Comparison of ENCODE assay signal across 2 cellular contexts in genomic region chr2:237487496-237487895, GRCh38.
TF ChIP-seq lines count a peak whose summit lies in the region.

No MANE protein-coding gene starts in this region.

TF ChIP-seq in liver, 16 proteins besides CTCF, POLR2A, EP300 and RAD21 (continued from another document):
- TF ChIP-seq, protein P1, sequence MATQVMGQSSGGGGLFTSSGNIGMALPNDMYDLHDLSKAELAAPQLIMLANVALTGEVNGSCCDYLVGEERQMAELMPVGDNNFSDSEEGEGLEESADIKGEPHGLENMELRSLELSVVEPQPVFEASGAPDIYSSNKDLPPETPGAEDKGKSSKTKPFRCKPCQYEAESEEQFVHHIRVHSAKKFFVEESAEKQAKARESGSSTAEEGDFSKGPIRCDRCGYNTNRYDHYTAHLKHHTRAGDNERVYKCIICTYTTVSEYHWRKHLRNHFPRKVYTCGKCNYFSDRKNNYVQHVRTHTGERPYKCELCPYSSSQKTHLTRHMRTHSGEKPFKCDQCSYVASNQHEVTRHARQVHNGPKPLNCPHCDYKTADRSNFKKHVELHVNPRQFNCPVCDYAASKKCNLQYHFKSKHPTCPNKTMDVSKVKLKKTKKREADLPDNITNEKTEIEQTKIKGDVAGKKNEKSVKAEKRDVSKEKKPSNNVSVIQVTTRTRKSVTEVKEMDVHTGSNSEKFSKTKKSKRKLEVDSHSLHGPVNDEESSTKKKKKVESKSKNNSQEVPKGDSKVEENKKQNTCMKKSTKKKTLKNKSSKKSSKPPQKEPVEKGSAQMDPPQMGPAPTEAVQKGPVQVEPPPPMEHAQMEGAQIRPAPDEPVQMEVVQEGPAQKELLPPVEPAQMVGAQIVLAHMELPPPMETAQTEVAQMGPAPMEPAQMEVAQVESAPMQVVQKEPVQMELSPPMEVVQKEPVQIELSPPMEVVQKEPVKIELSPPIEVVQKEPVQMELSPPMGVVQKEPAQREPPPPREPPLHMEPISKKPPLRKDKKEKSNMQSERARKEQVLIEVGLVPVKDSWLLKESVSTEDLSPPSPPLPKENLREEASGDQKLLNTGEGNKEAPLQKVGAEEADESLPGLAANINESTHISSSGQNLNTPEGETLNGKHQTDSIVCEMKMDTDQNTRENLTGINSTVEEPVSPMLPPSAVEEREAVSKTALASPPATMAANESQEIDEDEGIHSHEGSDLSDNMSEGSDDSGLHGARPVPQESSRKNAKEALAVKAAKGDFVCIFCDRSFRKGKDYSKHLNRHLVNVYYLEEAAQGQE (IDR thresholded peaks at IDR 0.05): no peak
- TF ChIP-seq SP1 (IDR thresholded peaks at IDR 0.05): no peak

TF ChIP-seq in HepG2, 621 proteins besides CTCF, POLR2A, EP300 and RAD21 (continued from another document):
- TF ChIP-seq RNF219 (CRISPR knock-in tag; IDR thresholded peaks at IDR 0.05) (no peak), TOE1 (CRISPR knock-in tag; IDR thresholded peaks at IDR 0.05) (no peak)
